1 cellular context compared by ENCODE assay signal in the genomic region with DNA sequence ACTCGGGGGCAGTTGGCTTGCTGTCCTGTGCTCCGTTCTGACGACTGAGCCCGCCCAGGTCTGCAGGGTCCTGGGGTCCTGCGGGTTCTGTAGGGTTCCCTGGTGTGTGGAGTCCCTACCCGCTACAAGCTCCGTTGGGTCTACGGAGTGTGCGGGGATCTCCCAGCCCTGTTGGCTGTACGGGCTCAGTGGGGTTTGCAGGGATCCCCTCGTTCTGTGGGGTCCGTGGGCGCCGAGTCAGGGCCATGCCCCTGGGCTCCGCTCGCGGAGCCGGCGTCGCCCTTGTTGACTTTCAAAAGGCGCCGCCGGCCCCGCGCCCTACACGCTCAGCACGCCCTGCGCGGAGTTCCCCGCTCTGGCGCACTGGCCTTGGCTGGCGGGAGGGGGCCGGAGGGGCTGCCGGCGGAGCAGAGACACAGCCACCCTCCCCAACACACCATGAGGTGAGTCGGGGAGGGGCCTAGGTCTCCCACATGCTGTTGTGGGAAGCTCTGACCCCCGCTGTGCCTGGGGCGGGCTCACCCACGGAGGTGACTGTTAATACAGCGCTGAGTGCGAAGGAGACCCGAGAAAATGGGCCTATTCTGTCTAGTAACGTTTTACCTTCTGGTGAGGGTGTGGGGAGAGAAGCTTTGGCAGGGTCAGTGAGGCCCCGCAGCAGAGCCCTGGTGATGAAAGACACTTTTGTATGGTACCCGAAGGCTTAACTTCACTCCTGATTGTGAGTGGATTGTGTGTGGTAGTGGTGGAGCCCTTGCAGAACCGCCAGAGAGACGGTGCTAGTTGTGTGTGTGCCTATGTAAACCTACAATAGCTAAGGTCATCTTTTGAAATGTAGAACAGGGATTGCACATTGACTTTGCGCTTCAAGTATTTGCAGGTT.
A peak's percentile ranks its signal among the peaks of the same experiment; 100 is the strongest.
TF ChIP-seq lines count a peak whose summit lies in the region.

No MANE protein-coding gene starts in this region.

TF ChIP-seq in HepG2, 621 proteins besides CTCF, POLR2A, EP300 and RAD21 (continued from another document and continues in another):
- TF ChIP-seq CENPBD1 (CRISPR knock-in tag; IDR thresholded peaks at IDR 0.05; ENCODE audit: borderline replicate concordance, low read depth) (no peak), MBNL3 (CRISPR knock-in tag; conservative IDR thresholded peaks at IDR 0.05) (no peak), KIAA2018 (CRISPR knock-in tag; IDR thresholded peaks at IDR 0.05; ENCODE audit: borderline replicate concordance) (no peak), RORA (CRISPR knock-in tag; IDR thresholded peaks at IDR 0.05) (no peak; the same call in 1 of the 2 replicates), RXRB (CRISPR knock-in tag; IDR thresholded peaks at IDR 0.05; ENCODE audit: borderline replicate concordance) (peak; percentile 60), HIVEP1 (CRISPR knock-in tag; IDR thresholded peaks at IDR 0.05) (peak; percentile 97), ZNF136 (CRISPR knock-in tag; IDR thresholded peaks at IDR 0.05; ENCODE audit: low read depth) (no peak), KMT2B (CRISPR knock-in tag; IDR thresholded peaks at IDR 0.05) (peak; percentile 93), IRF9 (CRISPR knock-in tag; IDR thresholded peaks at IDR 0.05; ENCODE audit: borderline replicate concordance) (peak; percentile 92), ZNF607 (CRISPR knock-in tag; IDR thresholded peaks at IDR 0.05; ENCODE audit: borderline replicate concordance) (peak; percentile 91), NR1H2 (CRISPR knock-in tag; IDR thresholded peaks at IDR 0.05; ENCODE audit: borderline replicate concordance, low read depth) (no peak), REPIN1 (CRISPR knock-in tag; IDR thresholded peaks at IDR 0.05; ENCODE audit: borderline replicate concordance, low read depth) (peak; percentile 73; the same call in 1 of the 2 replicates), MBD4 (IDR thresholded peaks at IDR 0.05; ENCODE audit: borderline replicate concordance, low read length) (no peak), MTF2 (CRISPR knock-in tag; IDR thresholded peaks at IDR 0.05; ENCODE audit: borderline replicate concordance) (no peak), ZZZ3 (CRISPR knock-in tag; IDR thresholded peaks at IDR 0.05; ENCODE audit: borderline replicate concordance) (no peak), HNRNPK (IDR thresholded peaks at IDR 0.05; ENCODE audit: low read depth, low read length, poor library complexity, severe bottlenecking) (no peak), LCORL (IDR thresholded peaks at IDR 0.05) (no peak), LCORL (CRISPR knock-in tag; IDR thresholded peaks at IDR 0.05) (0 out of 2 replicates have a peak, but pooled peaks have one; percentile 22), KLF16 (CRISPR knock-in tag; IDR thresholded peaks at IDR 0.05) (peak in 1 of 2 experiments; percentile 78; a peak in 2 of 4 replicates), ZNF343 (CRISPR knock-in tag; IDR thresholded peaks at IDR 0.05) (no peak), MXI1 (IDR thresholded peaks at IDR 0.05; ENCODE audit: borderline replicate concordance, low read depth, low read length) (peak; percentile 80; the same call in 2 of the 3 replicates), TCF7 (IDR thresholded peaks at IDR 0.05; ENCODE audit: low read depth) (peak; percentile 65), ZNF460 (CRISPR knock-in tag; IDR thresholded peaks at IDR 0.05; ENCODE audit: borderline replicate concordance) (peak; percentile 35; the same call in 1 of the 2 replicates), ZNF446 (CRISPR knock-in tag; IDR thresholded peaks at IDR 0.05) (no peak), BHLHE40 (IDR thresholded peaks at IDR 0.05; ENCODE audit: low read length) (no peak; the same call in 1 of the 2 replicates), ZNF543 (CRISPR knock-in tag; IDR thresholded peaks at IDR 0.05) (0 out of 2 replicates have a peak, but pooled peaks have one; percentile 53), HIC2 (CRISPR knock-in tag; IDR thresholded peaks at IDR 0.05; ENCODE audit: low read depth) (0 out of 2 replicates have a peak, but pooled peaks have one; percentile 21), TEAD3 (CRISPR knock-in tag; optimal IDR thresholded peaks at IDR 0.05; ENCODE audit: borderline replicate concordance) (peak; percentile 57), ZNF20 (CRISPR knock-in tag; IDR thresholded peaks at IDR 0.05) (no peak; the same call in 1 of the 2 replicates), CSRNP2 (CRISPR knock-in tag; conservative IDR thresholded peaks at IDR 0.05; ENCODE audit: low read depth) (no peak), ZNF652 (CRISPR knock-in tag; IDR thresholded peaks at IDR 0.05; ENCODE audit: borderline replicate concordance, low read depth) (no peak), ZNF124 (CRISPR knock-in tag; IDR thresholded peaks at IDR 0.05) (no peak), THAP8 (CRISPR knock-in tag; IDR thresholded peaks at IDR 0.05; ENCODE audit: borderline replicate concordance) (no peak), ZNF703 (CRISPR knock-in tag; IDR thresholded peaks at IDR 0.05; ENCODE audit: borderline replicate concordance) (no peak)
- TF ChIP-seq, protein P1, sequence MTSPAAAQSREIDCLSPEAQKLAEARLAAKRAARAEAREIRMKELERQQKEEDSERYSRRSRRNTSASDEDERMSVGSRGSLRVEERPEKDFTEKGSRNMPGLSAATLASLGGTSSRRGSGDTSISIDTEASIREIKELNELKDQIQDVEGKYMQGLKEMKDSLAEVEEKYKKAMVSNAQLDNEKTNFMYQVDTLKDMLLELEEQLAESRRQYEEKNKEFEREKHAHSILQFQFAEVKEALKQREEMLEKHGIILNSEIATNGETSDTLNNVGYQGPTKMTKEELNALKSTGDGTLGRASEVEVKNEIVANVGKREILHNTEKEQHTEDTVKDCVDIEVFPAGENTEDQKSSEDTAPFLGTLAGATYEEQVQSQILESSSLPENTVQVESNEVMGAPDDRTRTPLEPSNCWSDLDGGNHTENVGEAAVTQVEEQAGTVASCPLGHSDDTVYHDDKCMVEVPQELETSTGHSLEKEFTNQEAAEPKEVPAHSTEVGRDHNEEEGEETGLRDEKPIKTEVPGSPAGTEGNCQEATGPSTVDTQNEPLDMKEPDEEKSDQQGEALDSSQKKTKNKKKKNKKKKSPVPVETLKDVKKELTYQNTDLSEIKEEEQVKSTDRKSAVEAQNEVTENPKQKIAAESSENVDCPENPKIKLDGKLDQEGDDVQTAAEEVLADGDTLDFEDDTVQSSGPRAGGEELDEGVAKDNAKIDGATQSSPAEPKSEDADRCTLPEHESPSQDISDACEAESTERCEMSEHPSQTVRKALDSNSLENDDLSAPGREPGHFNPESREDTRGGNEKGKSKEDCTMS (CRISPR knock-in tag; conservative IDR thresholded peaks at IDR 0.05): no peak
- TF ChIP-seq, protein P2, sequence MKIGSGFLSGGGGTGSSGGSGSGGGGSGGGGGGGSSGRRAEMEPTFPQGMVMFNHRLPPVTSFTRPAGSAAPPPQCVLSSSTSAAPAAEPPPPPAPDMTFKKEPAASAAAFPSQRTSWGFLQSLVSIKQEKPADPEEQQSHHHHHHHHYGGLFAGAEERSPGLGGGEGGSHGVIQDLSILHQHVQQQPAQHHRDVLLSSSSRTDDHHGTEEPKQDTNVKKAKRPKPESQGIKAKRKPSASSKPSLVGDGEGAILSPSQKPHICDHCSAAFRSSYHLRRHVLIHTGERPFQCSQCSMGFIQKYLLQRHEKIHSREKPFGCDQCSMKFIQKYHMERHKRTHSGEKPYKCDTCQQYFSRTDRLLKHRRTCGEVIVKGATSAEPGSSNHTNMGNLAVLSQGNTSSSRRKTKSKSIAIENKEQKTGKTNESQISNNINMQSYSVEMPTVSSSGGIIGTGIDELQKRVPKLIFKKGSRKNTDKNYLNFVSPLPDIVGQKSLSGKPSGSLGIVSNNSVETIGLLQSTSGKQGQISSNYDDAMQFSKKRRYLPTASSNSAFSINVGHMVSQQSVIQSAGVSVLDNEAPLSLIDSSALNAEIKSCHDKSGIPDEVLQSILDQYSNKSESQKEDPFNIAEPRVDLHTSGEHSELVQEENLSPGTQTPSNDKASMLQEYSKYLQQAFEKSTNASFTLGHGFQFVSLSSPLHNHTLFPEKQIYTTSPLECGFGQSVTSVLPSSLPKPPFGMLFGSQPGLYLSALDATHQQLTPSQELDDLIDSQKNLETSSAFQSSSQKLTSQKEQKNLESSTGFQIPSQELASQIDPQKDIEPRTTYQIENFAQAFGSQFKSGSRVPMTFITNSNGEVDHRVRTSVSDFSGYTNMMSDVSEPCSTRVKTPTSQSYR (CRISPR knock-in tag; IDR thresholded peaks at IDR 0.05; ENCODE audit: borderline replicate concordance): peak; percentile 98
